Comparison of ENCODE assay signal across 14 cellular contexts in the genomic region with DNA sequence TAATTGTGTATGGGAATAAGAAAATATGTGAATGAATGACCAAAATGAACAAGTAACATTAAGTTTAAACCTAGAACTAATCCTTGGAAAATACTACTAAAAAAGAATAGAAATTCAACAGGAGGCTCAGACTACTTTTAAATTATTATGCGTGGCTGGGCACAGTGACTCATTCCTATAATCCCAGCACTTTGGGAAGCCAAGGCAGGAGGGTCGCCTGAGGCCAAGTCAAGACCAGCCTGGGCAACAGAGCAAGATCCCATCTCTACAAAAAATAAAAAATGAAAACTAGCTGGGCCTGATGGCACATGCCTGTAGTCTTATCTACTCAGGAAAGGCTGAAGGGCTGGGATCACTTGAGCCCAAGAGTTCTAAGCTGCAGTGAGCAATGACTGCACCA.
DNase-seq lines count a peak whose midpoint lies in the region; TF ChIP-seq lines count a peak whose summit lies in the region.
"Had no signal": no experiment of that assay in that cellular context is flagged by ENCODE, and none has a peak within 500 bp of the region (broad histone marks: within the 10 kb centered on the region; RNA-seq: fewer than 3 reads in every experiment).

No MANE protein-coding gene starts in this region.

- H3K36me3 ChIP-seq in HEK293 (ENCODE audit: control insufficient read depth in 2 of 2, insufficient read depth in 1 of 2, low read length in 2 of 2) (peaks cover 3 to 28% of the 10 kb centered on the region in 2 experiments; a peak in 1 of 3 replicates), MG63 (peaks cover 21% of the 10 kb centered on the region), neuronal stem cell (replicated peaks in 1 of 2; ENCODE audit: control insufficient read depth in 2 of 2, insufficient read depth in 2 of 2, low read length in 2 of 2) (peaks cover 9 to 81% of the 10 kb centered on the region in 2 donors), tibial artery (peaks cover 15 to 24% (median 22%) of the 10 kb centered on the region in 3 donors), WERI-Rb-1 (peaks cover 30% of the 10 kb centered on the region)

- H3K9me3 ChIP-seq in HEK293 (ENCODE audit: control insufficient read depth, insufficient read depth, low read depth, low read length) = no peaks in the 10 kb centered on the region
- no peaks in the 10 kb centered on the region for H3K9me3 ChIP-seq in MG63
- H3K9me3 ChIP-seq in neuronal stem cell (replicated peaks in 1 of 2; ENCODE audit: control insufficient read depth in 2 of 2, insufficient read depth in 1 of 2, low read depth in 1 of 2, low read length in 2 of 2) = no peaks in the 10 kb centered on the region
- no peaks in the 10 kb centered on the region for H3K9me3 ChIP-seq in tibial artery
- H3K9me3 ChIP-seq in WERI-Rb-1 (ENCODE audit: severe bottlenecking) = no peaks in the 10 kb centered on the region

- no CpG with 5 or more reads among the region's 2 CpGs for WGBS in neuronal stem cell (ENCODE audit: extremely low coverage in 2 of 2, insufficient read length in 2 of 2, insufficient replicate concordance in 1 of 2), 2 donors

- CTCF ChIA-PET in HEK293 (lab: Yijun Ruan, JAX) = no interaction called here

- no peaks in the 10 kb centered on the region for H3K79me1 ChIP-seq in neuronal stem cell (ENCODE audit: low read depth, low read length)

- TF ChIP-seq CTCF in HEK293 (tag by site-specific recombination; IDR thresholded peaks at IDR 0.05) (no peak), tibial artery (IDR thresholded peaks at IDR 0.05) (no peak), WERI-Rb-1 (IDR thresholded peaks at IDR 0.05; ENCODE audit: low read depth, low read length) (no peak)

- H3K4ac ChIP-seq in neuronal stem cell (ENCODE audit: low read length) = no peak overlapping the region

- POLR2A ChIA-PET in HEK293 (lab: Yijun Ruan, JAX) = no interaction called here

- H2BK15ac ChIP-seq in neuronal stem cell (ENCODE audit: low read length) = no peak overlapping the region

- no peak overlapping the region for H3K4me2 ChIP-seq in neuronal stem cell (ENCODE audit: insufficient read depth, low read length, poor library complexity, severe bottlenecking)
- H3K4me2 ChIP-seq: BLaER1 treated with 17β-estradiol and CSF1 and Interleukin-3, amounts not matched to agents 10 nM and 100 nM had no signal

- DNase-seq in MG63 (peak; percentile 30), astrocyte of the hippocampus (ENCODE audit: low read depth, low spot score) (peak; percentile 38), neuronal stem cell (ENCODE audit: low spot score) (no peak), tibial artery (no peak), WERI-Rb-1 (no peak)
- DNase-seq: Calu3; CD8-positive, alpha-beta T cell; DMS79 treated with DMSO at 0.1 percent for 48 hours; GF-D8; GOT3; H7; IMR-90 had no signal

- H3K4me3 ChIP-seq in HEK293 (ENCODE audit: low read depth, low read length) = no peak overlapping the region
- H3K4me3 ChIP-seq in MG63 = no peak overlapping the region
- no peak overlapping the region for H3K4me3 ChIP-seq in neuronal stem cell (ENCODE audit: low read length in 2 of 2)
- H3K4me3 ChIP-seq in tibial artery = no peak overlapping the region
- no peak overlapping the region for H3K4me3 ChIP-seq in WERI-Rb-1 (ENCODE audit: low read depth, low read length)
- H3K4me3 ChIP-seq: BLaER1 treated with 17β-estradiol and CSF1 and Interleukin-3, amounts not matched to agents 10 nM and 100 nM had no signal

- H2AFZ ChIP-seq in neuronal stem cell (ENCODE audit: low read length) = no peak overlapping the region

- H3K14ac ChIP-seq in neuronal stem cell (ENCODE audit: low read length) = no peak overlapping the region

- H3K4me1 ChIP-seq in HEK293 (ENCODE audit: control insufficient read depth, insufficient read depth, low read length) (no peaks in the 10 kb centered on the region), neuronal stem cell (ENCODE audit: control insufficient read depth in 2 of 2, insufficient read depth in 1 of 2, low read depth in 1 of 2, low read length in 2 of 2) (peaks cover 0 to 2% of the 10 kb centered on the region in 2 donors), tibial artery (no peaks in the 10 kb centered on the region)
- H3K4me1 ChIP-seq: BLaER1 treated with 17β-estradiol and CSF1 and Interleukin-3, amounts not matched to agents 10 nM and 100 nM had no signal

- no peak overlapping the region for H3K18ac ChIP-seq in neuronal stem cell (ENCODE audit: low read length)

- H3K27me3 ChIP-seq in MG63 (no peaks in the 10 kb centered on the region), neuronal stem cell (ENCODE audit: control insufficient read depth in 3 of 3, insufficient read depth in 3 of 3, low read depth in 1 of 3, low read length in 3 of 3) (no peaks in the 10 kb centered on the region), tibial artery (no peaks in the 10 kb centered on the region), WERI-Rb-1 (ENCODE audit: insufficient read depth, low read depth, severe bottlenecking) (no peaks in the 10 kb centered on the region)
- H3K27me3 ChIP-seq: BLaER1 treated with 17β-estradiol and CSF1 and Interleukin-3, amounts not matched to agents 10 nM and 100 nM had no signal

- no peak overlapping the region for H4K8ac ChIP-seq in neuronal stem cell (ENCODE audit: low read depth, low read length)

- no peak overlapping the region for H2AK5ac ChIP-seq in neuronal stem cell (ENCODE audit: low read depth, low read length)

- H4K91ac ChIP-seq in neuronal stem cell (ENCODE audit: low read depth, low read length, poor library complexity) = no peak overlapping the region

- intact Hi-C loops in tibial artery (cut with DNase I; ENCODE audit: low total_unique reads) = no loop called here

- no peak overlapping the region for H2BK5ac ChIP-seq in neuronal stem cell (ENCODE audit: low read length)

- H3K27ac ChIP-seq in HEK293 (ENCODE audit: extremely low read depth, low read depth, low read length) (no peak overlapping the region), neuronal stem cell (replicated peaks; ENCODE audit: low read length) (no peak overlapping the region), tibial artery (no peak overlapping the region), WERI-Rb-1 (no peak overlapping the region)
- H3K27ac ChIP-seq: BLaER1 treated with 17β-estradiol and CSF1 and Interleukin-3, amounts not matched to agents 10 nM and 100 nM had no signal

- H3K9ac ChIP-seq in neuronal stem cell (ENCODE audit: low read depth, low read length, poor library complexity) = no peak overlapping the region
- H3K9ac ChIP-seq: BLaER1 treated with 17β-estradiol and CSF1 and Interleukin-3, amounts not matched to agents 10 nM and 100 nM had no signal

- H2BK120ac ChIP-seq in neuronal stem cell (ENCODE audit: low read depth, low read length) = no peak overlapping the region

- H3K23ac ChIP-seq in neuronal stem cell (ENCODE audit: low read depth, low read length, poor library complexity) = peak overlapping the region; percentile 80

- no peak overlapping the region for H2BK12ac ChIP-seq in neuronal stem cell (ENCODE audit: low read length)

TF ChIP-seq in HEK293, 187 proteins besides CTCF, POLR2A, EP300 and RAD21:
- TF ChIP-seq ZNF121 (tag by site-specific recombination; IDR thresholded peaks at IDR 0.05) (peak; percentile 27; the same call in 1 of the 2 replicates), PRDM1 (tag by site-specific recombination; IDR thresholded peaks at IDR 0.05) (no peak)

Comparison
In these comparisons a context has a peak if more than half of its experiments do, and no peak if none do; other contexts are left out.
1. DNase-seq: peak in MG63 (single experiment) and astrocyte of the hippocampus (single experiment); none in neuronal stem cell (single experiment), tibial artery (0 of 2) and WERI-Rb-1 (single experiment).